In genomic region chr1:109864063-109864822, GRCh38 we compare ENCODE assay signal across 13 cellular contexts. TPM values are rescaled to one million over a fixed set of nuclear protein-coding genes. Genes with fewer than 3 reads are reported as not detected.
A peak's percentile ranks its signal among the peaks of the same experiment; 100 is the strongest.
DNase-seq lines count a peak whose midpoint lies in the region; ATAC-seq and TF ChIP-seq lines count a peak whose summit lies in the region.
"Had no signal": no experiment of that assay in that cellular context is flagged by ENCODE, and none has a peak within 500 bp of the region (broad histone marks: within the 10 kb centered on the region; RNA-seq: fewer than 3 reads in every experiment).

No MANE protein-coding gene starts in this region.

- peaks cover 14% of the 10 kb centered on the region for H3K9me3 Mint-ChIP-seq in stimulated activated memory B cell treated with anti-CD40 and anti-IgM and Interleukin-4, amounts not matched to agents 10 μg/mL and 1 μg/mL and 100 μg/mL, for 72 hours

- CTCF ChIA-PET in RWPE1 (lab: Yijun Ruan, JAX) = no interaction called here

- intact Hi-C loops in dorsolateral prefrontal cortex (cut with DNase I) = no loop called here

- H3K9ac ChIP-seq in BLaER1 treated with 17β-estradiol and CSF1 and Interleukin-3, amounts not matched to agents 10 nM and 100 nM = no peak overlapping the region

- no peaks in the 10 kb centered on the region for H3K36me3 Mint-ChIP-seq in stimulated activated memory B cell treated with anti-CD40 and anti-IgM and Interleukin-4, amounts not matched to agents 10 μg/mL and 1 μg/mL and 100 μg/mL, for 72 hours
- H3K36me3 Mint-ChIP-seq: CD8-positive, alpha-beta T cell had no signal

- peaks cover 14% of the 10 kb centered on the region for H3K27me3 Mint-ChIP-seq in stimulated activated memory B cell treated with anti-CD40 and anti-IgM and Interleukin-4, amounts not matched to agents 10 μg/mL and 1 μg/mL and 100 μg/mL, for 72 hours

- H3K4me1 ChIP-seq in BLaER1 treated with 17β-estradiol and CSF1 and Interleukin-3, amounts not matched to agents 10 nM and 100 nM = peaks cover 0 to 18% (median 5%) of the 10 kb centered on the region in 10 experiments; a peak in 10 of 20 replicates

- POLR2A ChIA-PET in RWPE1 (lab: Yijun Ruan, JAX; ENCODE audit: low non-redundant PET) = no interaction called here

- H3K27me3 ChIP-seq in BLaER1 treated with 17β-estradiol and CSF1 and Interleukin-3, amounts not matched to agents 10 nM and 100 nM = no peaks in the 10 kb centered on the region
- no peaks in the 10 kb centered on the region for H3K27me3 ChIP-seq in dorsolateral prefrontal cortex

- no peaks in the 10 kb centered on the region for H3K36me3 ChIP-seq in BLaER1 treated with 17β-estradiol and CSF1 and Interleukin-3, amounts not matched to agents 10 nM and 100 nM

- peaks cover 5 to 27% (median 17%) of the 10 kb centered on the region in 11 experiments; a peak in 14 of 22 replicates for H3K9me3 ChIP-seq in BLaER1 treated with 17β-estradiol and CSF1 and Interleukin-3, amounts not matched to agents 10 nM and 100 nM (replicated peaks in 1 of 11)

- DNase-seq in NCI-H69 (lab: John Stamatoyannopoulos, UW) = peak; percentile 13
- peak in 1 of 10 donors; percentile 25 for DNase-seq in dorsolateral prefrontal cortex
- no peak for DNase-seq in omental fat pad (ENCODE audit: low spot score)
- DNase-seq in RWPE1 (ENCODE audit: low spot score) = no peak
- DNase-seq: CD8-positive, alpha-beta T cell; NCI-H2107; small intestine; stimulated activated naive CD4-positive, alpha-beta T cell treated with Interleukin-2 at 50 U/mL for 16 hours had no signal

- H4K20me1 ChIP-seq in BLaER1 treated with 17β-estradiol and CSF1 and Interleukin-3, amounts not matched to agents 10 nM and 100 nM = no peaks in the 10 kb centered on the region

- H3K27ac ChIP-seq in BLaER1 treated with 17β-estradiol and CSF1 and Interleukin-3, amounts not matched to agents 10 nM and 100 nM = peak overlapping the region in 2 of 11 experiments; percentile 23 to 30; a peak in 3 of 22 replicates
- peak overlapping the region in 51 of 59 donors; percentile 8 to 85 (median 54) for H3K27ac ChIP-seq in dorsolateral prefrontal cortex
- H3K27ac ChIP-seq in RWPE1 = no peak overlapping the region

- peak; percentile 51 for ATAC-seq in omental fat pad (ENCODE audit: low FRiP score)
- ATAC-seq in GM18858 (IDR thresholded peaks at IDR 0.05; ENCODE audit: unreplicated experiment) = no peak
- no peak for ATAC-seq in stimulated activated memory B cell treated with anti-CD40 and anti-IgM and Interleukin-4, amounts not matched to agents 10 μg/mL and 1 μg/mL and 100 μg/mL, for 72 hours
- no peak for ATAC-seq in HG02973 (IDR thresholded peaks at IDR 0.05; ENCODE audit: unreplicated experiment)
- ATAC-seq: CD8-positive, alpha-beta T cell had no signal

- H3K4me1 Mint-ChIP-seq in stimulated activated memory B cell treated with anti-CD40 and anti-IgM and Interleukin-4, amounts not matched to agents 10 μg/mL and 1 μg/mL and 100 μg/mL, for 72 hours = peaks cover 10% of the 10 kb centered on the region

- H3K4me3 ChIP-seq in BLaER1 treated with 17β-estradiol and CSF1 and Interleukin-3, amounts not matched to agents 10 nM and 100 nM = no peak overlapping the region
- peak overlapping the region in 16 of 59 donors; percentile 0 to 38 (median 11) for H3K4me3 ChIP-seq in dorsolateral prefrontal cortex

- H3K27ac Mint-ChIP-seq in stimulated activated memory B cell treated with anti-CD40 and anti-IgM and Interleukin-4, amounts not matched to agents 10 μg/mL and 1 μg/mL and 100 μg/mL, for 72 hours = no peak overlapping the region
- H3K27ac Mint-ChIP-seq: CD8-positive, alpha-beta T cell; dendritic cell treated with granulocyte-macrophage colony-stimulating factor and Interleukin-4, amounts not matched to agents 40 ng/mL and 50 ng/mL, for 4 days had no signal

- TF ChIP-seq CTCF in dorsolateral prefrontal cortex (IDR thresholded peaks at IDR 0.05 in 54 of 56, conservative IDR thresholded peaks at IDR 0.05 in 2 of 56; ENCODE audit: low read depth in 1 of 56, partially characterized antibody in 56 of 56) = no peak
- no peak for TF ChIP-seq CTCF in omental fat pad (IDR thresholded peaks at IDR 0.05)
- TF ChIP-seq CTCF in RWPE1 (conservative IDR thresholded peaks at IDR 0.05; ENCODE audit: low read depth) = no peak

- no peak overlapping the region for H3K4me3 Mint-ChIP-seq in stimulated activated memory B cell treated with anti-CD40 and anti-IgM and Interleukin-4, amounts not matched to agents 10 μg/mL and 1 μg/mL and 100 μg/mL, for 72 hours
- H3K4me3 Mint-ChIP-seq: CD8-positive, alpha-beta T cell; dendritic cell treated with granulocyte-macrophage colony-stimulating factor and Interleukin-4, amounts not matched to agents 40 ng/mL and 50 ng/mL, for 4 days had no signal

- H3K4me2 ChIP-seq in BLaER1 treated with 17β-estradiol and CSF1 and Interleukin-3, amounts not matched to agents 10 nM and 100 nM = peak overlapping the region in 6 of 11 experiments; percentile 0 to 58 (median 44); a peak in 11 of 22 replicates

RNA-seq across cellular contexts. Expression of gene CSF1, which starts 46.4 kb away (rescaled TPM):
- total RNA-seq in dorsolateral prefrontal cortex (10 to 100 TPM in 117 of 120 experiments, 1 to 10 TPM in 3; 8.9 to 51.5 (median 20.8) TPM), omental fat pad (100 to 1,000 TPM; 103 to 158 (median 118) TPM)
